In genomic region chr7:30893357-30893756, GRCh38 we compare ENCODE assay signal across 12 cellular contexts. TPM values are rescaled to one million over a fixed set of nuclear protein-coding genes. Genes with fewer than 3 reads are reported as not detected.
DNase-seq lines count a peak whose midpoint lies in the region; ATAC-seq and TF ChIP-seq lines count a peak whose summit lies in the region.
"Had no signal": no experiment of that assay in that cellular context is flagged by ENCODE, and none has a peak within 500 bp of the region (broad histone marks: within the 10 kb centered on the region; RNA-seq: fewer than 3 reads in every experiment).

No MANE protein-coding gene starts in this region.

- ATAC-seq in GM19023 (IDR thresholded peaks at IDR 0.05; ENCODE audit: unreplicated experiment) = no peak
- no peak for ATAC-seq in GM18868 (IDR thresholded peaks at IDR 0.05; ENCODE audit: unreplicated experiment)
- ATAC-seq: activated CD4-positive, CD25-positive, alpha-beta regulatory T cell treated with anti-CD3 and anti-CD28 coated beads, Interleukin-2, amount 50 U/mL, for 24 hours; activated T-helper 17 cell treated with anti-CD3 and anti-CD28 coated beads, Interleukin-2, amount 50 U/mL, for 72 hours had no signal

- H3K79me2 ChIP-seq in trophoblast cell (ENCODE audit: control insufficient read depth, insufficient read depth, low read length, poor library complexity) = no peaks in the 10 kb centered on the region

- peak in 1 of 2 donors; percentile 68 for TF ChIP-seq EP300 in tibial nerve (IDR thresholded peaks at IDR 0.05)

- H3K36me3 ChIP-seq in mesenchymal stem cell (ENCODE audit: control insufficient read depth in 1 of 2, insufficient read depth in 2 of 2, low read depth in 1 of 2, low read length in 2 of 2) = peaks cover 10 to 11% of the 10 kb centered on the region in 2 experiments
- H3K36me3 ChIP-seq in tibial nerve = peaks cover 0 to 6% (median 0%) of the 10 kb centered on the region in 3 donors
- H3K36me3 ChIP-seq in trophoblast cell (ENCODE audit: control insufficient read depth in 1 of 2, insufficient read depth in 2 of 2, low read length in 2 of 2) = no peaks in the 10 kb centered on the region
- H3K36me3 ChIP-seq: ovary had no signal

- DNase-seq in DMS153 (lab: John Stamatoyannopoulos, UW) (peak; percentile 17), DMS153 treated with DMSO at 0.1 percent for 48 hours (lab: John Stamatoyannopoulos, UW; ENCODE audit: unreplicated experiment) (no peak), fibroblast of the aortic adventitia (ENCODE audit: low read depth) (peak; percentile 55), mesenchymal stem cell (peak; percentile 68), tibial nerve (ENCODE audit: low spot score in 2 of 2) (peak; percentile 31 to 41), trophoblast cell (no peak)

- peak overlapping the region in 1 of 2 experiments; percentile 41 for H2BK12ac ChIP-seq in mesenchymal stem cell (ENCODE audit: low read length in 2 of 2)
- no peak overlapping the region for H2BK12ac ChIP-seq in trophoblast cell (ENCODE audit: low read length)

- H3K4me1 ChIP-seq in mesenchymal stem cell (ENCODE audit: control insufficient read depth, insufficient read depth, low read depth, low read length) (peaks cover 59% of the 10 kb centered on the region), tibial nerve (peaks cover 0 to 70% (median 27%) of the 10 kb centered on the region in 4 donors), trophoblast cell (ENCODE audit: control insufficient read depth in 1 of 2, insufficient read depth in 2 of 2, low read length in 2 of 2) (peaks cover 4 to 6% of the 10 kb centered on the region in 2 experiments)

- 67% methylated on average over 4 of the region's 6 CpGs for WGBS in mesenchymal stem cell
- WGBS in tibial nerve, 2 donors = 27 to 30% methylated on average over 6 of the region's 6 CpGs
- no CpG with 5 or more reads among the region's 6 CpGs for WGBS in trophoblast cell (ENCODE audit: extremely low coverage, insufficient coverage, insufficient read length)

- peak overlapping the region; percentile 41 for H2BK15ac ChIP-seq in mesenchymal stem cell (ENCODE audit: low read depth, poor library complexity, severe bottlenecking)

- H4K12ac ChIP-seq in trophoblast cell (ENCODE audit: low read depth, low read length) = no peak overlapping the region

- H3K9ac ChIP-seq in mesenchymal stem cell (ENCODE audit: low read length) (no peak overlapping the region), trophoblast cell (ENCODE audit: low read length) (no peak overlapping the region)

- H3K9me3 ChIP-seq in mesenchymal stem cell (ENCODE audit: control insufficient read depth, low read length) = no peaks in the 10 kb centered on the region
- no peaks in the 10 kb centered on the region for H3K9me3 ChIP-seq in tibial nerve
- H3K9me3 ChIP-seq in trophoblast cell (ENCODE audit: insufficient read depth, low read depth, low read length) = peaks cover 3% of the 10 kb centered on the region
- H3K9me3 ChIP-seq: ovary had no signal

- H3K27me3 ChIP-seq in mesenchymal stem cell (ENCODE audit: control insufficient read depth in 1 of 2, insufficient read depth in 1 of 2, low read length in 2 of 2) = no peaks in the 10 kb centered on the region
- H3K27me3 ChIP-seq in tibial nerve = no peaks in the 10 kb centered on the region
- no peaks in the 10 kb centered on the region for H3K27me3 ChIP-seq in trophoblast cell (ENCODE audit: insufficient read depth, low read length)
- H3K27me3 ChIP-seq: ovary had no signal

- H2BK5ac ChIP-seq in mesenchymal stem cell (ENCODE audit: low read depth, low read length, poor library complexity, severe bottlenecking) (no peak overlapping the region), trophoblast cell (ENCODE audit: low read depth, low read length, poor library complexity) (no peak overlapping the region)

- no peak overlapping the region for H4K91ac ChIP-seq in mesenchymal stem cell (ENCODE audit: low read length)
- H4K91ac ChIP-seq in trophoblast cell (ENCODE audit: low read depth, low read length) = no peak overlapping the region

- no peak for TF ChIP-seq CTCF in fibroblast of the aortic adventitia (IDR thresholded peaks at IDR 0.05; ENCODE audit: insufficient read depth, low read length)
- no peak for TF ChIP-seq CTCF in tibial nerve (IDR thresholded peaks at IDR 0.05)

- H3K4me3 ChIP-seq in fibroblast of the aortic adventitia (ENCODE audit: low read depth, low read length) (no peak overlapping the region), mesenchymal stem cell (ENCODE audit: insufficient read depth in 1 of 2, low read depth in 1 of 2, low read length in 2 of 2) (no peak overlapping the region), tibial nerve (no peak overlapping the region), trophoblast cell (ENCODE audit: low read depth, low read length) (no peak overlapping the region)
- H3K4me3 ChIP-seq: lung, ovary had no signal

- TF ChIP-seq POLR2A in tibial nerve (IDR thresholded peaks at IDR 0.05) = no peak

- peak overlapping the region in 1 of 2 experiments; percentile 35 for H3K4ac ChIP-seq in mesenchymal stem cell (ENCODE audit: low read depth in 1 of 2, low read length in 2 of 2)
- H3K4ac ChIP-seq in trophoblast cell (ENCODE audit: low read depth, low read length) = no peak overlapping the region

- H2AFZ ChIP-seq in mesenchymal stem cell (ENCODE audit: low read depth, low read length) (no peak overlapping the region), trophoblast cell (ENCODE audit: insufficient read depth, low read length, poor library complexity) (no peak overlapping the region)

- H3K4me2 ChIP-seq in mesenchymal stem cell (ENCODE audit: low read length, poor library complexity, severe bottlenecking) = no peak overlapping the region
- no peak overlapping the region for H3K4me2 ChIP-seq in trophoblast cell (ENCODE audit: low read length)

- peak overlapping the region; percentile 86 for H2AK5ac ChIP-seq in mesenchymal stem cell (ENCODE audit: low read length, severe bottlenecking)
- no peak overlapping the region for H2AK5ac ChIP-seq in trophoblast cell (ENCODE audit: low read length)

- H3K18ac ChIP-seq in mesenchymal stem cell (ENCODE audit: low read depth in 1 of 2, low read length in 2 of 2) = peak overlapping the region in 1 of 2 experiments; percentile 71
- no peak overlapping the region for H3K18ac ChIP-seq in trophoblast cell (ENCODE audit: low read length)

- H4K8ac ChIP-seq in mesenchymal stem cell (ENCODE audit: low read length) (peak overlapping the region; percentile 20), trophoblast cell (ENCODE audit: low read depth, low read length) (no peak overlapping the region)

- no peak overlapping the region for H2BK120ac ChIP-seq in mesenchymal stem cell (ENCODE audit: low read depth, low read length)
- H2BK120ac ChIP-seq in trophoblast cell (ENCODE audit: insufficient read depth, low read length, poor library complexity) = no peak overlapping the region

- H3K23ac ChIP-seq in mesenchymal stem cell (ENCODE audit: low read length in 2 of 2) = no peak overlapping the region
- no peak overlapping the region for H3K23ac ChIP-seq in trophoblast cell (ENCODE audit: low read length)

- H3K14ac ChIP-seq in mesenchymal stem cell (ENCODE audit: low read length in 2 of 2) = no peak overlapping the region
- H3K14ac ChIP-seq in trophoblast cell (ENCODE audit: low read length) = no peak overlapping the region

- H3K79me1 ChIP-seq in mesenchymal stem cell (replicated peaks; ENCODE audit: low read length, poor library complexity, severe bottlenecking) (no peaks in the 10 kb centered on the region), trophoblast cell (ENCODE audit: low read length) (no peaks in the 10 kb centered on the region)

- H3K27ac ChIP-seq in mesenchymal stem cell (ENCODE audit: low read length, poor library complexity, severe bottlenecking) = peak overlapping the region; percentile 71
- H3K27ac ChIP-seq in tibial nerve = peak overlapping the region in 2 of 4 donors; percentile 63 to 79
- H3K27ac ChIP-seq in trophoblast cell (ENCODE audit: low read depth, low read length) = no peak overlapping the region
- H3K27ac ChIP-seq: ovary had no signal

RNA-seq across cellular contexts. Expression of gene AQP1, which starts 18.3 kb away (rescaled TPM):
- total RNA-seq in fibroblast of the aortic adventitia (ENCODE audit: low replicate concordance) (2.8 and 4.5 TPM in 2 replicates), tibial nerve (100 to 1,000 TPM; 352 to 818 (median 624) TPM)
- polyA plus RNA-seq in mesenchymal stem cell (2013, experiment 1 of 2) = 1.0 TPM
- polyA plus RNA-seq in mesenchymal stem cell (2013, experiment 2 of 2) = 0.86 TPM
- 31.8 and 35.6 TPM in 2 replicates for polyA plus RNA-seq in trophoblast cell (2013)

Comparison
In these comparisons a context has a peak if more than half of its experiments do, and no peak if none do; other contexts are left out.
1. DNase-seq: peak in DMS153 (single experiment), fibroblast of the aortic adventitia (single experiment), mesenchymal stem cell (single experiment) and tibial nerve (2 of 2); none in DMS153 treated with DMSO at 0.1 percent for 48 hours (single experiment) and trophoblast cell (0 of 2).
2. RNA of gene AQP1, which starts 18.3 kb away (total RNA-seq): 352 to 818 TPM in tibial nerve; 2.8 to 4.5 TPM in fibroblast of the aortic adventitia; every median in the first group is over 10 times any median in the second.